29 cellular contexts compared by ENCODE assay signal in genomic region chr16:13607289-13607688, GRCh38.
"Had no signal": no experiment of that assay in that cellular context is flagged by ENCODE, and none has a peak within 500 bp of the region (broad histone marks: within the 10 kb centered on the region; RNA-seq: fewer than 3 reads in every experiment).

No MANE protein-coding gene starts in this region.

- DNase-seq: Kasumi-1, KG1, MG63, NCI-H1048, NCI-H1092 treated with DMSO at 0.1 percent for 48 hours, NCI-H1105 treated with DMSO at 0.1 percent for 48 hours, NCI-H1417 treated with DMSO at 0.1 percent for 48 hours, NCI-H1436 treated with DMSO at 0.1 percent for 48 hours, NCI-H1694 treated with DMSO at 0.1 percent for 48 hours, NCI-H187 treated with DMSO at 0.1 percent for 48 hours, NCI-H2029, NCI-H2081, NCI-H2171 treated with DMSO at 0.1 percent for 48 hours, NCI-H2227 treated with DMSO at 0.1 percent for 48 hours, NCI-H345, NCI-H446, NCI-H510A treated with DMSO at 0.1 percent for 48 hours, NCI-H526, NCI-H69, NCI-H748 treated with DMSO at 0.1 percent for 48 hours, NCI-H82, PC-9, SHP77, SIG-M5, SJCRH30 had no signal

- FAIRE-seq: RCC 7860 had no signal

- ATAC-seq: Panc1, Right ventricle myocardium inferior, SK-N-SH treated with all-trans-retinoic acid at 6 μM for 48 hours had no signal
